Comparison of ENCODE assay signal across 9 cellular contexts in the genomic region with DNA sequence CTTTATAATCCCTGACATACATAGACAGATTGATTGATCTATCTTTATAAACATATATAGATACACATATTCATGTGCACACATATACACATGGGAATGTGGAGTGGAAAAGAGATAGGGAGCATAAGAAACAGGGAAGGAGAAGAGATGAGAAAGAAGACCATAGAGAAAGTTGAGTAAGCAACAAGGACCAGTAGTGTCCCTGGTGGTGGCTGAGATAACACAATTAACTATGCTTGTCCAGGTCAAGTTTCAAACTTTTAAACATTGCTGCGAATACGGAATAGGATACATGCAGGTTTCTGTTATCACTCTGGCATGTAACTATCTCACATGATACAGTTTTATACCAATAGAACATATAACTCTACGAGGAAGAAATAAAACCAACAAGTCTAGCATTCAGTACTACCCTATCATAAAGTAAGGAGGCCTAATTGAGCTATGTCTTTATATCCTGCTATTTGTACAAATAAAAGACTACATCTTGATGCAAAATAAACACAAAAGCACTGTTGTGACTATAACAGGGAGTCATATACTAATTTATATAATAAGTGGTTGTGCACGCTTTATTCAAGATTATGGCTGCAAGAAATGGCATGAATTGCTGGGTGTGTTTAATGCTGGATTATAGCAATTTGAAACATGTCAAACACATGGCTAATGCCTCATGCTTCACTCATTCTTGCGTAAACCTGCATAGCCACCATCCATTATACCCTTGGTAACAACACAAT. TPM values are rescaled to one million over a fixed set of nuclear protein-coding genes. Genes with fewer than 3 reads are reported as not detected.
DNase-seq lines count a peak whose midpoint lies in the region; ATAC-seq and TF ChIP-seq lines count a peak whose summit lies in the region.
"Had no signal": no experiment of that assay in that cellular context is flagged by ENCODE, and none has a peak within 500 bp of the region (broad histone marks: within the 10 kb centered on the region; RNA-seq: fewer than 3 reads in every experiment).

No MANE protein-coding gene starts in this region.

- TF ChIP-seq CTCF in OCI-LY1 (IDR thresholded peaks at IDR 0.05; ENCODE audit: low read length) (peak; percentile 25; the same call in 1 of the 2 replicates), fibroblast of lung (conservative IDR thresholded peaks at IDR 0.05 in 1 of 2, IDR thresholded peaks at IDR 0.05 in 1 of 2; ENCODE audit: low read depth in 1 of 2, low read length in 2 of 2) (peak; percentile 20 to 43), type B pancreatic cell (conservative IDR thresholded peaks at IDR 0.05) (peak; percentile 69)

- H3K36me3 Mint-ChIP-seq in type B pancreatic cell = no peaks in the 10 kb centered on the region

- H3K36me3 ChIP-seq in OCI-LY1 (ENCODE audit: insufficient read depth, low read length) (no peaks in the 10 kb centered on the region), fibroblast of lung (ENCODE audit: control insufficient read depth, insufficient read depth, low read length) (no peaks in the 10 kb centered on the region)

- H3K79me2 ChIP-seq in OCI-LY1 (ENCODE audit: insufficient read depth, low read length) (no peaks in the 10 kb centered on the region), fibroblast of lung (ENCODE audit: control insufficient read depth, insufficient read depth, low read length) (no peaks in the 10 kb centered on the region)

- H3K4me3 Mint-ChIP-seq in type B pancreatic cell = no peak overlapping the region

- no peaks in the 10 kb centered on the region for H3K27me3 ChIP-seq in OCI-LY1 (ENCODE audit: insufficient read depth, low read length)
- H3K27me3 ChIP-seq in fibroblast of lung (ENCODE audit: control insufficient read depth, insufficient read depth, low read length) = no peaks in the 10 kb centered on the region

- H3K4me1 ChIP-seq in OCI-LY1 (ENCODE audit: insufficient read depth, low read length, severe bottlenecking) = no peaks in the 10 kb centered on the region
- peaks cover 3% of the 10 kb centered on the region for H3K4me1 ChIP-seq in fibroblast of lung (ENCODE audit: control insufficient read depth, extremely low read depth, insufficient read depth, low read length)

- no peak overlapping the region for H3K27ac ChIP-seq in OCI-LY1 (ENCODE audit: low read depth, low read length, poor library complexity, severe bottlenecking)
- H3K27ac ChIP-seq in fibroblast of lung (ENCODE audit: insufficient read depth, low read length) = no peak overlapping the region

- H3K4me3 ChIP-seq in OCI-LY1 (ENCODE audit: low read depth, low read length, poor library complexity, severe bottlenecking) = no peak overlapping the region
- H3K4me3 ChIP-seq in fibroblast of lung (replicated peaks in 1 of 4; ENCODE audit: control extremely low read depth in 1 of 4, insufficient read depth in 1 of 4, low read depth in 3 of 4, low read length in 4 of 4) = no peak overlapping the region

- no peak for ATAC-seq in GM21390 (IDR thresholded peaks at IDR 0.05; ENCODE audit: unreplicated experiment)
- ATAC-seq in GM21381 (IDR thresholded peaks at IDR 0.05; ENCODE audit: unreplicated experiment) = no peak

- DNase-seq in SKM-1 treated with dmso at 0.1 percent for 144 hours (lab: John Stamatoyannopoulos, UW; ENCODE audit: unreplicated experiment) (peak; percentile 9), SKM-1 (lab: John Stamatoyannopoulos, UW; ENCODE audit: unreplicated experiment) (no peak), fibroblast of lung (ENCODE audit: low read depth in 2 of 2) (peak in 1 of 2 donors; percentile 12), type B pancreatic cell (ENCODE audit: extremely low spot score, unreplicated experiment) (no peak), SHP77 treated with DMSO at 0.1 percent for 48 hours (lab: John Stamatoyannopoulos, UW) (no peak)
- DNase-seq: C1 segment of cervical spinal cord had no signal

- H3F3A ChIP-seq in OCI-LY1 (ENCODE audit: insufficient read depth, low read length) = no peaks in the 10 kb centered on the region

- H3K4me1 Mint-ChIP-seq in type B pancreatic cell (ENCODE audit: unreplicated experiment) = peaks cover 23% of the 10 kb centered on the region

- H3K27ac Mint-ChIP-seq in type B pancreatic cell = no peak overlapping the region

- H3K9me3 ChIP-seq in OCI-LY1 (ENCODE audit: low read length) (no peaks in the 10 kb centered on the region), fibroblast of lung (ENCODE audit: control insufficient read depth, insufficient read depth, low read depth, low read length) (no peaks in the 10 kb centered on the region)

- no peaks in the 10 kb centered on the region for H3K9me3 Mint-ChIP-seq in type B pancreatic cell

- H3K9ac ChIP-seq in OCI-LY1 (ENCODE audit: low read length) (no peak overlapping the region), fibroblast of lung (ENCODE audit: insufficient read depth, low read length) (no peak overlapping the region)

- H3K27me3 Mint-ChIP-seq in type B pancreatic cell = peaks cover 5% of the 10 kb centered on the region

- no peak overlapping the region for H2AFZ ChIP-seq in OCI-LY1 (ENCODE audit: low read length)
- no peak overlapping the region for H2AFZ ChIP-seq in fibroblast of lung (ENCODE audit: low read length)

- no peak overlapping the region for H3K4me2 ChIP-seq in OCI-LY1 (ENCODE audit: low read length)
- H3K4me2 ChIP-seq in fibroblast of lung (ENCODE audit: extremely low read depth, insufficient read depth, low read length) = no peak overlapping the region

- H4K20me1 ChIP-seq in OCI-LY1 (ENCODE audit: insufficient read depth, low read length) (no peaks in the 10 kb centered on the region), fibroblast of lung (ENCODE audit: control insufficient read depth, extremely low read depth, insufficient read depth, low read length) (no peaks in the 10 kb centered on the region)

- no peaks in the 10 kb centered on the region for H3K9me2 ChIP-seq in OCI-LY1 (ENCODE audit: low read depth, low read length)

RNA-seq across cellular contexts. Expression of a gene that starts 8.0 kb away (rescaled TPM):
- total RNA-seq in fibroblast of lung = 4.9 and 8.4 TPM in 2 replicates
- polyA plus RNA-seq in fibroblast of lung = 2.8 and 5.4 TPM in 2 replicates
- 1.2 and 2.7 TPM in 2 replicates for polyA plus RNA-seq in fibroblast of lung (2012)
- 1.3 and 4.4 TPM in 2 replicates for polyA minus RNA-seq in fibroblast of lung (ENCODE audit: low replicate concordance)
- 3.4 and 24.0 TPM in 2 replicates for total RNA-seq in type B pancreatic cell (ENCODE audit: low replicate concordance)
